In genomic region chr10:108454793-108455192, GRCh38 we compare ENCODE assay signal across 29 cellular contexts.
A peak's percentile ranks its signal among the peaks of the same experiment; 100 is the strongest.
DNase-seq lines count a peak whose midpoint lies in the region; ATAC-seq and TF ChIP-seq lines count a peak whose summit lies in the region.
"Had no signal": no experiment of that assay in that cellular context is flagged by ENCODE, and none has a peak within 500 bp of the region (broad histone marks: within the 10 kb centered on the region; RNA-seq: fewer than 3 reads in every experiment).

No MANE protein-coding gene starts in this region.

- H3K4me3 Mint-ChIP-seq in nephron = no peak overlapping the region
- H3K4me3 Mint-ChIP-seq: activated naive CD8-positive, alpha-beta T cell treated with anti-CD3 and anti-CD28 coated beads for 36 hours; CD8-positive, alpha-beta T cell; H9; natural killer cell treated with Interleukin-12 subunit alpha and Interleukin-12 subunit beta and Interleukin-15 and Interleukin-18, amount 100 ng/mL, for 72 hours; stimulated activated naive CD8-positive, alpha-beta T cell treated with anti-CD3 and anti-CD28 coated beads, Interleukin-15, amount 100 ng/mL, for 72 hours; T-helper 2 cell treated with Interferon-gamma antibody and Interleukin-4, amounts not matched to agents 5 μg/mL and 100 μg/mL, for 36 hours had no signal

- TF ChIP-seq CTCF in AG10803 (conservative IDR thresholded peaks at IDR 0.05; ENCODE audit: low read length) (no peak), nephron (IDR thresholded peaks at IDR 0.05; ENCODE audit: unreplicated experiment in 3 of 3) (no peak)

- H3K27ac Mint-ChIP-seq in nephron = peak overlapping the region; percentile 56 to 74 (median 58)
- H3K27ac Mint-ChIP-seq: activated naive CD8-positive, alpha-beta T cell treated with anti-CD3 and anti-CD28 coated beads for 36 hours; CD8-positive, alpha-beta T cell; H9; natural killer cell treated with Interleukin-12 subunit alpha and Interleukin-12 subunit beta and Interleukin-15 and Interleukin-18, amount 100 ng/mL, for 72 hours; T-helper 2 cell treated with Interferon-gamma antibody and Interleukin-4, amounts not matched to agents 5 μg/mL and 100 μg/mL, for 36 hours had no signal

- peak; percentile 90 for DNase-seq in AG10803 (ENCODE audit: low read depth)
- peak; percentile 33 for DNase-seq in HS-5 (ENCODE audit: low read depth)
- peak; percentile 63 for DNase-seq in epidermal melanocyte (ENCODE audit: insufficient read length, low spot score)
- no peak for DNase-seq in GDM1 (lab: John Stamatoyannopoulos, UW)
- DNase-seq in NCI-H2107 (lab: John Stamatoyannopoulos, UW) = no peak
- no peak for DNase-seq in left cardiac atrium
- no peak for DNase-seq in RKO (ENCODE audit: low spot score)
- DNase-seq: ACHN; activated CD8-positive, alpha-beta memory T cell treated with anti-CD3 and anti-CD28 coated beads for 24 hours; activated effector memory CD4-positive, alpha-beta T cell treated with Interleukin-2 at 50 U/mL for 16 hours; activated naive CD8-positive, alpha-beta T cell treated with anti-CD3 and anti-CD28 coated beads for 36 hours; CD8-positive, alpha-beta T cell; central memory CD4-positive, alpha-beta T cell; dermis blood vessel endothelial cell; DMS153; H9; KG1; lower lobe of right lung; MM.1S; mucosa of descending colon; NCI-H446; NCI-H82; small intestine; stimulated activated CD8-positive, alpha-beta memory T cell treated with anti-CD3 and anti-CD28 coated beads, Interleukin-4, amount 100 ng/mL, for 48 hours; stimulated activated naive CD8-positive, alpha-beta T cell treated with anti-CD3 and anti-CD28 coated beads, Interleukin-15, amount 100 ng/mL, for 72 hours; tibial artery had no signal

- no peaks in the 10 kb centered on the region for H3K36me3 Mint-ChIP-seq in nephron (ENCODE audit: low read depth)
- H3K36me3 Mint-ChIP-seq: activated naive CD8-positive, alpha-beta T cell treated with anti-CD3 and anti-CD28 coated beads for 36 hours; CD8-positive, alpha-beta T cell had no signal

- H3K9me3 Mint-ChIP-seq in nephron = no peaks in the 10 kb centered on the region
- H3K9me3 Mint-ChIP-seq: H9 had no signal

- intact Hi-C loops in left cardiac atrium (cut with DNase I) = no loop called here

- ATAC-seq in left cardiac atrium = no peak
- ATAC-seq: CD8-positive, alpha-beta T cell; lower lobe of right lung; mucosa of descending colon; natural killer cell treated with Interleukin-12 subunit alpha and Interleukin-12 subunit beta and Interleukin-15 and Interleukin-18, amount 100 ng/mL, for 72 hours; stimulated activated naive CD8-positive, alpha-beta T cell treated with anti-CD3 and anti-CD28 coated beads, Interleukin-15, amount 100 ng/mL, for 72 hours had no signal

- H3K4me1 Mint-ChIP-seq in nephron = peaks cover 34% of the 10 kb centered on the region
- H3K4me1 Mint-ChIP-seq: activated naive CD8-positive, alpha-beta T cell treated with anti-CD3 and anti-CD28 coated beads for 36 hours; H9; stimulated activated naive CD8-positive, alpha-beta T cell treated with anti-CD3 and anti-CD28 coated beads, Interleukin-15, amount 100 ng/mL, for 72 hours had no signal

- no peak overlapping the region for H3K4me3 ChIP-seq in AG10803 (ENCODE audit: low read length)
- H3K4me3 ChIP-seq: lower lobe of right lung, mucosa of descending colon, tibial artery had no signal

- H3K27me3 Mint-ChIP-seq in nephron (ENCODE audit: low read depth) = no peaks in the 10 kb centered on the region
- H3K27me3 Mint-ChIP-seq: activated naive CD8-positive, alpha-beta T cell treated with anti-CD3 and anti-CD28 coated beads for 36 hours; natural killer cell treated with Interleukin-12 subunit alpha and Interleukin-12 subunit beta and Interleukin-15 and Interleukin-18, amount 100 ng/mL, for 72 hours; stimulated activated naive CD8-positive, alpha-beta T cell treated with anti-CD3 and anti-CD28 coated beads, Interleukin-15, amount 100 ng/mL, for 72 hours had no signal

Comparison
In these comparisons a context has a peak if more than half of its experiments do, and no peak if none do; other contexts are left out.
1. DNase-seq: peak in AG10803 (single experiment), HS-5 (single experiment) and epidermal melanocyte (single experiment); none in GDM1 (single experiment), NCI-H2107 (single experiment), left cardiac atrium (single experiment) and RKO (single experiment).